In the genomic region with DNA sequence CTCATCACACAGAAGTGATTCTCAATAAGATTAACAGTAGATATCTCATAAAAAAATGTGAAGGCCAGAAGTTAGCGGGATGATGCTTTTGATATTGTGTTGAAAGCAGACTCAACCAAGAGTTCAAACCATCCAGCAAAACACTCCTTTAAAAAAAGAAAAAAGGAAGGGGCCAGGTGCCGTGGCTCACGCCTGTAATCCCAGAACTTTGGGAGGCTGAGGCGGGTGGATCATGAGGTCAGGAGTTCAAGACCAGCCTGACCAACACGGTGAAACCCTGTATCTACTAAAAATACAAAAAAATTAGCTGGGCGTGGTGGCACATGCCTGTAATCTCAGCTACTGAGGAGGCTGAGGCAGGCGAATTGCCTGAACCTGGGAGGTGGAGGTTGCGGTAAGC, we compare ENCODE assay signal across 2 cellular contexts.
DNase-seq lines count a peak whose midpoint lies in the region; ATAC-seq, FAIRE-seq and TF ChIP-seq lines count a peak whose summit lies in the region.
"Not testable (repeated sequence)": the region's sequence is repeated elsewhere in the genome, so short reads cannot be mapped to it uniquely, and the experiment has no call there.

No MANE protein-coding gene starts in this region.

- H3K4me3 Mint-ChIP-seq in neural crest cell, result not testable (repeated sequence)

- not testable (repeated sequence) for H3K4me3 ChIP-seq in K562

- H3K4me1 Mint-ChIP-seq in neural crest cell, result not testable (repeated sequence)

- 91% methylated on average over 8 of the region's 8 CpGs for WGBS in K562 (ENCODE audit: insufficient coverage, low coverage, missing lambda C conversion rate)

- not testable (repeated sequence) for TF ChIP-seq CTCF in K562 (IDR thresholded peaks at IDR 0.05 in 2 of 3, conservative IDR thresholded peaks at IDR 0.05 in 1 of 3; ENCODE audit: insufficient read depth in 2 of 3, low read depth in 1 of 3, low read length in 3 of 3); neural crest cell (conservative IDR thresholded peaks at IDR 0.05)

- not testable (repeated sequence) for H3K27me3 ChIP-seq in K562 (ENCODE audit: control insufficient read depth in 2 of 2, insufficient read depth in 2 of 2, low read length in 2 of 2)

- not testable (repeated sequence) for H3K79me2 ChIP-seq in K562 (ENCODE audit: control insufficient read depth, insufficient read depth, low read length)

- not testable (repeated sequence) for H3K36me3 Mint-ChIP-seq in neural crest cell (ENCODE audit: low read depth)

- H3K9ac ChIP-seq in K562 (ENCODE audit: insufficient read depth in 1 of 2, low read depth in 2 of 2, low read length in 2 of 2), result not testable (repeated sequence)

- H3K9me3 Mint-ChIP-seq in neural crest cell, result not testable (repeated sequence)

- intact Hi-C loops in K562 (cut with micrococcal nuclease), result not testable (repeated sequence)

- H3K27me3 Mint-ChIP-seq in neural crest cell (ENCODE audit: low read depth), result not testable (repeated sequence)

- not testable (repeated sequence) for H3K36me3 ChIP-seq in K562 (ENCODE audit: control insufficient read depth, insufficient read depth, low read length)

- not testable (repeated sequence) for TF ChIP-seq RAD21 in K562 (CRISPR knock-in tag; conservative IDR thresholded peaks at IDR 0.05 in 1 of 2, IDR thresholded peaks at IDR 0.05 in 1 of 2)

- not testable (repeated sequence) for H3K9me3 ChIP-seq in K562 (replicated peaks; ENCODE audit: control insufficient read depth, insufficient read depth, low read depth, low read length)

- not testable (repeated sequence) for H3K4me1 ChIP-seq in K562 (replicated peaks in 1 of 2; ENCODE audit: control insufficient read depth in 2 of 2, insufficient read depth in 2 of 2, low read length in 2 of 2)

- FAIRE-seq in K562 (lab: Jason Lieb, UNC), result not testable (repeated sequence)

- H4K20me1 ChIP-seq in K562 (replicated peaks; ENCODE audit: control insufficient read depth, insufficient read depth, low read length), result not testable (repeated sequence)

- POLR2A ChIA-PET in K562 (lab: Yijun Ruan, JAX), result not testable (repeated sequence)

- DNase-seq in K562 (ENCODE audit: extremely low read depth in 1 of 4, low spot score in 3 of 4); neural crest cell (ENCODE audit: low read depth, low spot score): not testable (repeated sequence)

- not testable (repeated sequence) for TF ChIP-seq POLR2A in K562 (conservative IDR thresholded peaks at IDR 0.05)

- in situ Hi-C loops in K562 (cut with MboI), result not testable (repeated sequence)

- not testable (repeated sequence) for H2AFZ ChIP-seq in K562 (ENCODE audit: low read depth, low read length)

- H3K27ac ChIP-seq in K562 (ENCODE audit: extremely low read depth, low read depth, low read length), result not testable (repeated sequence)

- BruUV-seq in K562 (replicated peaks; lab: Mats Ljungman, UMichigan), result not testable (repeated sequence)

- not testable (repeated sequence) for H3K9me1 ChIP-seq in K562 (ENCODE audit: control insufficient read depth, insufficient read depth, low read length)

- not testable (repeated sequence) for H3K4me2 ChIP-seq in K562 (ENCODE audit: insufficient read depth, low read length)

- TF ChIP-seq EP300 in K562 (IDR thresholded peaks at IDR 0.05; ENCODE audit: low read length), result not testable (repeated sequence)

- ATAC-seq in K562, result not testable (repeated sequence)

- peak overlapping the region; percentile 4 for H3K27ac Mint-ChIP-seq in neural crest cell (ENCODE audit: unreplicated experiment)

- CTCF ChIA-PET in K562 (lab: Yijun Ruan, JAX; ENCODE audit: low intra/inter-chr PET ratio), result not testable (repeated sequence)

TF ChIP-seq in K562, 482 proteins besides CTCF, POLR2A, EP300 and RAD21:
- 0 out of 2 replicates have a peak, but pooled peaks have one; percentile 31 for TF ChIP-seq CC2D1A (IDR thresholded peaks at IDR 0.05)
- TF ChIP-seq, protein P1, sequence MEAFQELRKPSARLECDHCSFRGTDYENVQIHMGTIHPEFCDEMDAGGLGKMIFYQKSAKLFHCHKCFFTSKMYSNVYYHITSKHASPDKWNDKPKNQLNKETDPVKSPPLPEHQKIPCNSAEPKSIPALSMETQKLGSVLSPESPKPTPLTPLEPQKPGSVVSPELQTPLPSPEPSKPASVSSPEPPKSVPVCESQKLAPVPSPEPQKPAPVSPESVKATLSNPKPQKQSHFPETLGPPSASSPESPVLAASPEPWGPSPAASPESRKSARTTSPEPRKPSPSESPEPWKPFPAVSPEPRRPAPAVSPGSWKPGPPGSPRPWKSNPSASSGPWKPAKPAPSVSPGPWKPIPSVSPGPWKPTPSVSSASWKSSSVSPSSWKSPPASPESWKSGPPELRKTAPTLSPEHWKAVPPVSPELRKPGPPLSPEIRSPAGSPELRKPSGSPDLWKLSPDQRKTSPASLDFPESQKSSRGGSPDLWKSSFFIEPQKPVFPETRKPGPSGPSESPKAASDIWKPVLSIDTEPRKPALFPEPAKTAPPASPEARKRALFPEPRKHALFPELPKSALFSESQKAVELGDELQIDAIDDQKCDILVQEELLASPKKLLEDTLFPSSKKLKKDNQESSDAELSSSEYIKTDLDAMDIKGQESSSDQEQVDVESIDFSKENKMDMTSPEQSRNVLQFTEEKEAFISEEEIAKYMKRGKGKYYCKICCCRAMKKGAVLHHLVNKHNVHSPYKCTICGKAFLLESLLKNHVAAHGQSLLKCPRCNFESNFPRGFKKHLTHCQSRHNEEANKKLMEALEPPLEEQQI (IDR thresholded peaks at IDR 0.05), result 0 out of 2 replicates have a peak, but pooled peaks have one; percentile 53
- TF ChIP-seq, protein P2, sequence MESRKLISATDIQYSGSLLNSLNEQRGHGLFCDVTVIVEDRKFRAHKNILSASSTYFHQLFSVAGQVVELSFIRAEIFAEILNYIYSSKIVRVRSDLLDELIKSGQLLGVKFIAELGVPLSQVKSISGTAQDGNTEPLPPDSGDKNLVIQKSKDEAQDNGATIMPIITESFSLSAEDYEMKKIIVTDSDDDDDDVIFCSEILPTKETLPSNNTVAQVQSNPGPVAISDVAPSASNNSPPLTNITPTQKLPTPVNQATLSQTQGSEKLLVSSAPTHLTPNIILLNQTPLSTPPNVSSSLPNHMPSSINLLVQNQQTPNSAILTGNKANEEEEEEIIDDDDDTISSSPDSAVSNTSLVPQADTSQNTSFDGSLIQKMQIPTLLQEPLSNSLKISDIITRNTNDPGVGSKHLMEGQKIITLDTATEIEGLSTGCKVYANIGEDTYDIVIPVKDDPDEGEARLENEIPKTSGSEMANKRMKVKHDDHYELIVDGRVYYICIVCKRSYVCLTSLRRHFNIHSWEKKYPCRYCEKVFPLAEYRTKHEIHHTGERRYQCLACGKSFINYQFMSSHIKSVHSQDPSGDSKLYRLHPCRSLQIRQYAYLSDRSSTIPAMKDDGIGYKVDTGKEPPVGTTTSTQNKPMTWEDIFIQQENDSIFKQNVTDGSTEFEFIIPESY (CRISPR knock-in tag; IDR thresholded peaks at IDR 0.05), result peak; percentile 94
